16 cellular contexts compared by ENCODE assay signal in genomic region chr3:46124216-46125143, GRCh38.
DNase-seq lines count a peak whose midpoint lies in the region; ATAC-seq and TF ChIP-seq lines count a peak whose summit lies in the region.
"Had no signal": no experiment of that assay in that cellular context is flagged by ENCODE, and none has a peak within 500 bp of the region (broad histone marks: within the 10 kb centered on the region; RNA-seq: fewer than 3 reads in every experiment).

No MANE protein-coding gene starts in this region.

- H3K9ac ChIP-seq in subcutaneous abdominal adipose tissue (ENCODE audit: low read length in 5 of 5): peak overlapping the region in 1 of 5 donors; percentile 40

- no peaks in the 10 kb centered on the region for H3K9me3 Mint-ChIP-seq in HFFc6
- H3K9me3 Mint-ChIP-seq: activated naive CD4-positive, alpha-beta T cell treated with anti-CD3 and anti-CD28 coated beads for 36 hours; neural crest cell had no signal

- peak overlapping the region; percentile 19; the same call in 1 of the 2 replicates for H3K4me3 Mint-ChIP-seq in HFFc6
- H3K4me3 Mint-ChIP-seq: activated CD4-positive, alpha-beta T cell treated with anti-CD3 and anti-CD28 coated beads, Interleukin-2, amount 10 ng/mL, durations not matched to agents 24 days and 14 days; activated naive CD4-positive, alpha-beta T cell treated with anti-CD3 and anti-CD28 coated beads for 36 hours; neural crest cell had no signal

- BruUV-seq in A673 (replicated peaks; lab: Mats Ljungman, UMichigan): no TSS peak

- H3K27ac Mint-ChIP-seq in HFFc6: peak overlapping the region; percentile 55; the same call in 1 of the 2 replicates
- H3K27ac Mint-ChIP-seq: activated CD4-positive, alpha-beta T cell treated with anti-CD3 and anti-CD28 coated beads, Interleukin-2, amount 10 ng/mL, durations not matched to agents 24 days and 14 days; activated naive CD4-positive, alpha-beta T cell treated with anti-CD3 and anti-CD28 coated beads for 36 hours had no signal

- H3K4me3 ChIP-seq in cardiac fibroblast (replicated peaks in 1 of 2; ENCODE audit: low read depth in 2 of 2, low read length in 2 of 2): no peak overlapping the region
- H3K4me3 ChIP-seq in subcutaneous abdominal adipose tissue (ENCODE audit: low read depth in 1 of 5, low read length in 5 of 5): no peak overlapping the region
- H3K4me3 ChIP-seq in A673 (ENCODE audit: low read depth, low read length, poor library complexity, severe bottlenecking): no peak overlapping the region

- TF ChIP-seq CTCF in HFFc6 (IDR thresholded peaks at IDR 0.05): no peak
- no peak for TF ChIP-seq CTCF in cardiac fibroblast (IDR thresholded peaks at IDR 0.05; ENCODE audit: low read depth, low read length)
- TF ChIP-seq CTCF in A673 (conservative IDR thresholded peaks at IDR 0.05; ENCODE audit: low read depth, low read length): no peak

- POLR2A ChIA-PET in A673 (lab: Charles Lee; ENCODE audit: low non-redundant PET): no interaction called here

- H3K27me3 Mint-ChIP-seq in HFFc6 (ENCODE audit: insufficient read depth): peaks cover 4% of the 10 kb centered on the region

- CTCF ChIA-PET in A673 (lab: Charles Lee): no interaction called here

- intact Hi-C loops in A673 (cut with micrococcal nuclease; ENCODE audit: unreplicated experiment): no loop called here

- H3K4me1 Mint-ChIP-seq in HFFc6 (ENCODE audit: low read depth): peaks cover 37% of the 10 kb centered on the region
- H3K4me1 Mint-ChIP-seq: neural crest cell had no signal

- H3K27ac ChIP-seq in subcutaneous abdominal adipose tissue (ENCODE audit: low read depth, low read length): peak overlapping the region; percentile 80
- H3K27ac ChIP-seq in A673 (ENCODE audit: low read depth, low read length, poor library complexity, severe bottlenecking): no peak overlapping the region

- no peaks in the 10 kb centered on the region for H3K27me3 ChIP-seq in subcutaneous abdominal adipose tissue (ENCODE audit: control insufficient read depth in 5 of 5, insufficient read depth in 4 of 5, low read length in 5 of 5)
- H3K27me3 ChIP-seq in A673 (replicated peaks; ENCODE audit: insufficient read depth, low read depth, low read length, poor library complexity): peaks cover 4% of the 10 kb centered on the region
- H3K27me3 ChIP-seq: BE2C had no signal

- H3K9me3 ChIP-seq in subcutaneous abdominal adipose tissue (ENCODE audit: control insufficient read depth in 5 of 5, low read length in 5 of 5) (no peaks in the 10 kb centered on the region), A673 (ENCODE audit: low read depth, low read length, poor library complexity, severe bottlenecking) (no peaks in the 10 kb centered on the region)
- H3K9me3 ChIP-seq: BE2C had no signal

- H3K4me1 ChIP-seq in subcutaneous abdominal adipose tissue (ENCODE audit: control insufficient read depth in 5 of 5, insufficient read depth in 5 of 5, low read length in 5 of 5) (peaks cover 6 to 32% (median 21%) of the 10 kb centered on the region in 5 donors), A673 (ENCODE audit: insufficient read depth, low read length, poor library complexity, severe bottlenecking) (no peaks in the 10 kb centered on the region)
- H3K4me1 ChIP-seq: BE2C had no signal

- no peak for ATAC-seq in GM21786 (IDR thresholded peaks at IDR 0.05; ENCODE audit: unreplicated experiment)
- ATAC-seq: Panc1 had no signal

- H3K36me3 Mint-ChIP-seq in HFFc6 (ENCODE audit: low read depth): no peaks in the 10 kb centered on the region

- H3K36me3 ChIP-seq in subcutaneous abdominal adipose tissue (ENCODE audit: control insufficient read depth in 5 of 5, insufficient read depth in 5 of 5, low read length in 5 of 5) (no peaks in the 10 kb centered on the region), A673 (ENCODE audit: insufficient read depth, low read length, poor library complexity, severe bottlenecking) (no peaks in the 10 kb centered on the region)
- H3K36me3 ChIP-seq: BE2C had no signal

- DNase-seq in HFFc6: peak; percentile 67
- DNase-seq in cardiac fibroblast (ENCODE audit: low read depth in 2 of 2): peak; percentile 31 to 73
- peak; percentile 60 for DNase-seq in iris pigment epithelial cell (ENCODE audit: low read depth)
- DNase-seq in A673 (ENCODE audit: low spot score): no peak
- DNase-seq in SHP77 (lab: John Stamatoyannopoulos, UW): no peak
- DNase-seq: activated CD4-positive, alpha-beta T cell treated with anti-CD3 and anti-CD28 coated beads, Interleukin-2, amount 10 ng/mL, durations not matched to agents 24 days and 14 days; activated naive CD4-positive, alpha-beta T cell treated with anti-CD3 and anti-CD28 coated beads for 36 hours; BE2C; DMS 273 treated with DMSO at 0.1 percent for 48 hours; NCI-H2081; NCI-H524 treated with DMSO at 0.1 percent for 48 hours; stimulated activated CD4-positive, alpha-beta T cell treated with anti-CD3 and anti-CD28 coated beads, Interleukin-1b, Interleukin-23, amount 100 ng/mL, for 48 hours had no signal

Comparison
In these comparisons a context has a peak if more than half of its experiments do, and no peak if none do; other contexts are left out.
1. DNase-seq: peak in HFFc6 (single experiment), cardiac fibroblast (2 of 2) and iris pigment epithelial cell (single experiment); none in A673 (single experiment) and SHP77 (0 of 2).